Comparison of ENCODE assay signal across 1 cellular context in genomic region chr17:30708241-30709078, GRCh38.
TF ChIP-seq lines count a peak whose summit lies in the region.

No MANE protein-coding gene starts in this region.

TF ChIP-seq in SK-N-SH, 30 proteins besides CTCF, POLR2A, EP300 and RAD21 (continued from another document):
- TF ChIP-seq, protein P1, sequence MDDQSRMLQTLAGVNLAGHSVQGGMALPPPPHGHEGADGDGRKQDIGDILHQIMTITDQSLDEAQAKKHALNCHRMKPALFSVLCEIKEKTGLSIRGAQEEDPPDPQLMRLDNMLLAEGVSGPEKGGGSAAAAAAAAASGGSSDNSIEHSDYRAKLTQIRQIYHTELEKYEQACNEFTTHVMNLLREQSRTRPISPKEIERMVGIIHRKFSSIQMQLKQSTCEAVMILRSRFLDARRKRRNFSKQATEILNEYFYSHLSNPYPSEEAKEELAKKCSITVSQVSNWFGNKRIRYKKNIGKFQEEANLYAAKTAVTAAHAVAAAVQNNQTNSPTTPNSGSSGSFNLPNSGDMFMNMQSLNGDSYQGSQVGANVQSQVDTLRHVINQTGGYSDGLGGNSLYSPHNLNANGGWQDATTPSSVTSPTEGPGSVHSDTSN (IDR thresholded peaks at IDR 0.05): 0 out of 2 replicates have a peak, but pooled peaks have one; percentile 25
- peak; percentile 38; the same call in 1 of the 2 replicates for TF ChIP-seq FOXM1 (IDR thresholded peaks at IDR 0.05; ENCODE audit: low read depth)
